In the genomic region with DNA sequence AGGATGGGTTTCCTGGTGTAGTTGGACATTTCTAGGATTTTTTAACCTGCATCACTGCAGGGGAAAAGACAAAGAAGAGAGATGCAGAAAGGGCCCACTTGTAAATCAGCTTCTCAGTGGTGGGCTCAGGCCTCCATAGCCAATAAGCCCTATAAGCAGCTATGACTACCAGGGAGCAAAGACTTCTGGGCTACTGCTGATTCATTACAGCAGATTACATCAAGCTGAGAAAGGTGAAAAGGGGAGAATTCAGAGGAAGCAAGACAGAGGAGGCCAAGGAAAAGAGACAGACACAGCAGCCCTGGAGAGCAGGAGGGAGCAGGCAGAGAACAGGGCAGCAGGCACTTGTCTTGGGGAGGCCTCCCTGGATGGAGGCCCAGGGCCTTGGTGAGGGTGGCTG, we compare ENCODE assay signal across 18 cellular contexts.
DNase-seq lines count a peak whose midpoint lies in the region; ATAC-seq, FAIRE-seq and TF ChIP-seq lines count a peak whose summit lies in the region.
"Had no signal": no experiment of that assay in that cellular context is flagged by ENCODE, and none has a peak within 500 bp of the region (broad histone marks: within the 10 kb centered on the region; RNA-seq: fewer than 3 reads in every experiment).

No MANE protein-coding gene starts in this region.

- H3K4ac ChIP-seq in IMR-90 (ENCODE audit: low read depth, low read length), result peak overlapping the region; percentile 63

- no peaks in the 10 kb centered on the region for H3K79me1 ChIP-seq in IMR-90 (ENCODE audit: low read depth in 1 of 2, low read length in 2 of 2)

- peak overlapping the region; percentile 84; the same call in 1 of the 2 replicates for H4K5ac ChIP-seq in IMR-90 (ENCODE audit: low read depth, low read length)

- TF ChIP-seq CTCF in AG10803 (conservative IDR thresholded peaks at IDR 0.05; ENCODE audit: low read length), result no peak
- no peak for TF ChIP-seq CTCF in IMR-90 (conservative IDR thresholded peaks at IDR 0.05; ENCODE audit: low read depth, low read length)
- no peak for TF ChIP-seq CTCF in bronchial epithelial cell (IDR thresholded peaks at IDR 0.05; ENCODE audit: insufficient read depth, low read length, severe bottlenecking)
- no peak for TF ChIP-seq CTCF in smooth muscle cell (IDR thresholded peaks at IDR 0.05; ENCODE audit: borderline replicate concordance, insufficient read depth, poor library complexity, severe bottlenecking)

- TF ChIP-seq POLR2A in IMR-90 (IDR thresholded peaks at IDR 0.05; ENCODE audit: low read depth, low read length), result no peak

- peaks cover 15% of the 10 kb centered on the region for H3K4me1 ChIP-seq in IMR-90 (ENCODE audit: control insufficient read depth, insufficient read depth, low read length)
- peaks cover 7% of the 10 kb centered on the region for H3K4me1 ChIP-seq in smooth muscle cell (ENCODE audit: low read depth)
- H3K4me1 ChIP-seq: A549, BLaER1 had no signal

- POLR2A ChIA-PET in IMR-90 (lab: Charles Lee; ENCODE audit: unreplicated experiment), result no interaction called here

- dilution Hi-C loops in IMR-90 (cut with HindIII; ENCODE audit: low sequenced_read_pairs, unreplicated experiment), result no loop called here

- no peaks in the 10 kb centered on the region for H3F3A ChIP-seq in smooth muscle cell (ENCODE audit: low read depth)

- H3K4me2 ChIP-seq in IMR-90 (ENCODE audit: low read depth, low read length) (0 out of 2 replicates have a peak overlapping the region, but pooled peaks have one; percentile 1), smooth muscle cell (no peak overlapping the region)
- H3K4me2 ChIP-seq: A549, BLaER1, KMS-11 had no signal

- H3K56ac ChIP-seq in IMR-90 (ENCODE audit: extremely low read depth, insufficient read depth, low read length), result no peak overlapping the region

- peak overlapping the region; percentile 2; the same call in 1 of the 3 replicates for H2BK15ac ChIP-seq in IMR-90 (ENCODE audit: low read depth, low read length)

- H4K91ac ChIP-seq in IMR-90 (ENCODE audit: insufficient read depth, low read depth, low read length), result peak overlapping the region; percentile 20; the same call in 1 of the 2 replicates

- H3K18ac ChIP-seq in IMR-90 (ENCODE audit: low read depth, low read length), result peak overlapping the region; percentile 36; the same call in 1 of the 2 replicates

- BruUV-seq in IMR-90 (replicated peaks; lab: Mats Ljungman, UMichigan), result no TSS peak

- H2BK120ac ChIP-seq in IMR-90 (ENCODE audit: low read depth, low read length), result peak overlapping the region; percentile 42

- TF ChIP-seq RAD21 in IMR-90 (IDR thresholded peaks at IDR 0.05; ENCODE audit: low read length), result no peak

- H3K79me2 ChIP-seq in smooth muscle cell (ENCODE audit: low read depth), result no peaks in the 10 kb centered on the region

- H3K4me3 ChIP-seq in AG10803 (ENCODE audit: low read length), result no peak overlapping the region
- H3K4me3 ChIP-seq in IMR-90 (ENCODE audit: insufficient read depth, low read depth, low read length), result no peak overlapping the region
- no peak overlapping the region for H3K4me3 ChIP-seq in bronchial epithelial cell (ENCODE audit: low read depth, low read length)
- no peak overlapping the region for H3K4me3 ChIP-seq in smooth muscle cell
- no peak overlapping the region for H3K4me3 ChIP-seq in H7 (ENCODE audit: insufficient read depth, low read depth, low read length)
- H3K4me3 ChIP-seq: A549, BLaER1, GM12878, MG63 had no signal

- H3K36me3 ChIP-seq in IMR-90 (ENCODE audit: control insufficient read depth, insufficient read depth, low read length) (no peaks in the 10 kb centered on the region), bronchial epithelial cell (ENCODE audit: control insufficient read depth, insufficient read depth, low read length) (no peaks in the 10 kb centered on the region), smooth muscle cell (ENCODE audit: low read depth) (no peaks in the 10 kb centered on the region), H7 (replicated peaks; ENCODE audit: control insufficient read depth, insufficient read depth, low read length) (no peaks in the 10 kb centered on the region)
- H3K36me3 ChIP-seq: BLaER1, MG63 had no signal

- DNase-seq in AG10803 (ENCODE audit: low read depth) (peak; percentile 72), IMR-90 (peak; percentile 74), bronchial epithelial cell (ENCODE audit: low read depth) (peak; percentile 49), smooth muscle cell (lab: John Stamatoyannopoulos, UW; ENCODE audit: unreplicated experiment) (no peak), dermis blood vessel endothelial cell (no peak), H7 (no peak)
- DNase-seq in activated T-cell treated with anti-CD3 and anti-CD28 coated beads, Interleukin-2, amount 50 U/mL, for 1 hour, result no peak
- DNase-seq: HCEC 1CT, MG63, NCI-H1105 treated with DMSO at 0.1 percent for 48 hours, NCI-H187, NCI-H446 had no signal

- 0 out of 2 replicates have a peak overlapping the region, but pooled peaks have one; percentile 6 for H2AK5ac ChIP-seq in IMR-90 (ENCODE audit: low read depth, low read length)

- no peak for FAIRE-seq in bronchial epithelial cell (lab: Jason Lieb, UNC)
- FAIRE-seq: A549, GM12878, GM18507 had no signal

- CTCF ChIA-PET in IMR-90 (lab: Yijun Ruan, JAX), result no interaction called here

- in situ Hi-C loops in IMR-90 (cut with MboI; ENCODE audit: low sequenced_read_pairs), result no loop called here

- no peaks in the 10 kb centered on the region for H4K20me1 ChIP-seq in IMR-90 (ENCODE audit: insufficient read depth, low read length)
- no peaks in the 10 kb centered on the region for H4K20me1 ChIP-seq in smooth muscle cell (ENCODE audit: low read depth)
- H4K20me1 ChIP-seq: BLaER1 had no signal

- no peaks in the 10 kb centered on the region for H3K27me3 ChIP-seq in IMR-90 (ENCODE audit: control insufficient read depth, insufficient read depth, low read length)
- H3K27me3 ChIP-seq in bronchial epithelial cell (ENCODE audit: control insufficient read depth, insufficient read depth, low read length), result no peaks in the 10 kb centered on the region
- no peaks in the 10 kb centered on the region for H3K27me3 ChIP-seq in smooth muscle cell (ENCODE audit: low read depth)
- no peaks in the 10 kb centered on the region for H3K27me3 ChIP-seq in H7 (ENCODE audit: control insufficient read depth, insufficient read depth, low read length)
- H3K27me3 ChIP-seq: BLaER1, MG63 had no signal

- 0 out of 2 replicates have a peak, but pooled peaks cover 4% of the 10 kb centered on the region for H3K9me1 ChIP-seq in IMR-90 (ENCODE audit: insufficient read depth, low read length)

- H3K27ac ChIP-seq in IMR-90 (ENCODE audit: insufficient read depth, low read length) (no peak overlapping the region), smooth muscle cell (ENCODE audit: low read depth) (no peak overlapping the region)
- H3K27ac ChIP-seq: A549, BLaER1, KMS-11 had no signal

- peak overlapping the region; percentile 74 for H2AFZ ChIP-seq in IMR-90 (replicated peaks; ENCODE audit: low read length, poor library complexity)
- H2AFZ ChIP-seq in smooth muscle cell (ENCODE audit: low read depth), result peak overlapping the region; percentile 22

- H3K9ac ChIP-seq in IMR-90 (ENCODE audit: low read depth, low read length) (no peak overlapping the region; the same call in 1 of the 2 replicates), smooth muscle cell (ENCODE audit: low read depth) (no peak overlapping the region)
- H3K9ac ChIP-seq: BLaER1, KMS-11 had no signal

- no peaks in the 10 kb centered on the region for H3K9me3 ChIP-seq in IMR-90 (ENCODE audit: control insufficient read depth, insufficient read depth, low read length)
- H3K9me3 ChIP-seq in smooth muscle cell (replicated peaks; ENCODE audit: low read depth), result no peaks in the 10 kb centered on the region
- H3K9me3 ChIP-seq: A549, MG63 had no signal

- H4K8ac ChIP-seq in IMR-90 (ENCODE audit: low read depth in 2 of 2, low read length in 2 of 2), result peak overlapping the region in 1 of 2 experiments; percentile 62; a peak in 3 of 4 replicates

- intact Hi-C loops in IMR-90 (cut with micrococcal nuclease), result no loop called here

- peak overlapping the region; percentile 34 for H3K14ac ChIP-seq in IMR-90 (replicated peaks; ENCODE audit: low read depth, low read length)

- peak overlapping the region; percentile 76 for H2BK5ac ChIP-seq in IMR-90 (ENCODE audit: low read depth, low read length, poor library complexity, severe bottlenecking)

- ATAC-seq in IMR-90 (ENCODE audit: low read depth) (peak; percentile 53), HG03039 (IDR thresholded peaks at IDR 0.05; ENCODE audit: unreplicated experiment) (no peak)
- ATAC-seq: A549, GM12878 had no signal

- no peak overlapping the region for H3K23ac ChIP-seq in IMR-90 (ENCODE audit: low read depth, low read length)

- H2AK9ac ChIP-seq in IMR-90 (replicated peaks; ENCODE audit: low read depth, low read length, poor library complexity), result peak overlapping the region; percentile 29

- H2BK20ac ChIP-seq in IMR-90 (ENCODE audit: low read depth, low read length), result peak overlapping the region; percentile 13

TF ChIP-seq in IMR-90, 13 proteins besides CTCF, POLR2A, EP300 and RAD21:
- TF ChIP-seq, protein P1, sequence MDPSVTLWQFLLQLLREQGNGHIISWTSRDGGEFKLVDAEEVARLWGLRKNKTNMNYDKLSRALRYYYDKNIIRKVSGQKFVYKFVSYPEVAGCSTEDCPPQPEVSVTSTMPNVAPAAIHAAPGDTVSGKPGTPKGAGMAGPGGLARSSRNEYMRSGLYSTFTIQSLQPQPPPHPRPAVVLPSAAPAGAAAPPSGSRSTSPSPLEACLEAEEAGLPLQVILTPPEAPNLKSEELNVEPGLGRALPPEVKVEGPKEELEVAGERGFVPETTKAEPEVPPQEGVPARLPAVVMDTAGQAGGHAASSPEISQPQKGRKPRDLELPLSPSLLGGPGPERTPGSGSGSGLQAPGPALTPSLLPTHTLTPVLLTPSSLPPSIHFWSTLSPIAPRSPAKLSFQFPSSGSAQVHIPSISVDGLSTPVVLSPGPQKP (IDR thresholded peaks at IDR 0.05; ENCODE audit: borderline replicate concordance, low read depth, low read length), result no peak
- TF ChIP-seq, protein P2, sequence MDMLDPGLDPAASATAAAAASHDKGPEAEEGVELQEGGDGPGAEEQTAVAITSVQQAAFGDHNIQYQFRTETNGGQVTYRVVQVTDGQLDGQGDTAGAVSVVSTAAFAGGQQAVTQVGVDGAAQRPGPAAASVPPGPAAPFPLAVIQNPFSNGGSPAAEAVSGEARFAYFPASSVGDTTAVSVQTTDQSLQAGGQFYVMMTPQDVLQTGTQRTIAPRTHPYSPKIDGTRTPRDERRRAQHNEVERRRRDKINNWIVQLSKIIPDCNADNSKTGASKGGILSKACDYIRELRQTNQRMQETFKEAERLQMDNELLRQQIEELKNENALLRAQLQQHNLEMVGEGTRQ (IDR thresholded peaks at IDR 0.05; ENCODE audit: low read depth, low read length), result no peak
- TF ChIP-seq CEBPB (IDR thresholded peaks at IDR 0.05; ENCODE audit: low read depth, low read length) (peak; percentile 45; the same call in 1 of the 2 replicates), MXI1 (IDR thresholded peaks at IDR 0.05; ENCODE audit: borderline replicate concordance, low read depth, low read length) (no peak)
TF ChIP-seq in IMR-90: peak in this region for 1.

Comparison
In these comparisons a context has a peak if more than half of its experiments do, and no peak if none do; other contexts are left out.
1. DNase-seq: peak in AG10803 (single experiment), IMR-90 (single experiment) and bronchial epithelial cell (single experiment); none in smooth muscle cell (single experiment), dermis blood vessel endothelial cell (single experiment), activated T-cell treated with anti-CD3 and anti-CD28 coated beads, Interleukin-2, amount 50 U/mL, for 1 hour (single experiment) and H7 (single experiment).